Comparison of ENCODE assay signal across 24 cellular contexts in the genomic region with DNA sequence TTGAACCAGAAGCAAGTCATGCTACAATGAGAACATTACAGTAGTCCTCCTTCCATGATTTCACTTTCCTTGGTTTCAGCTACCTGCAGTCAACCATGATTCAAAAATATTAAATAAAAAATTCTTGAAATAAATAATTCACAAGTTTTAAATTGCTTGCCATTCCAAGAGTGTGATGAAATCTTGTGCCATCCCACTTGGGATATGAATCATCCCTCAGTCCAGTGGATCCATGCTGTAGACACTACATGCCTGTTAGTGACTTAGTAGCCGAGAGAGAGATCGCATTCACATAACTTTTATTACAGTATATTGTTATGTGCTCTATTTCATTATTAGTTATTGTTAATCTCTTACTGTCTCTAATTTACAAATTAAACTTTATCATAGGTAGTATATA. TPM values are rescaled to one million over a fixed set of nuclear protein-coding genes. Genes with fewer than 3 reads are reported as not detected.
DNase-seq lines count a peak whose midpoint lies in the region; ATAC-seq and TF ChIP-seq lines count a peak whose summit lies in the region.
"Had no signal": no experiment of that assay in that cellular context is flagged by ENCODE, and none has a peak within 500 bp of the region (broad histone marks: within the 10 kb centered on the region; RNA-seq: fewer than 3 reads in every experiment).

No MANE protein-coding gene starts in this region.

- no peak overlapping the region; the same call in 1 of the 2 replicates for H3K4me3 Mint-ChIP-seq in HFFc6
- H3K4me3 Mint-ChIP-seq: H9, immature natural killer cell had no signal

- no peak overlapping the region for H3K27ac ChIP-seq in foreskin keratinocyte
- H3K27ac ChIP-seq: neutrophil, tibial nerve had no signal

- H3K27ac Mint-ChIP-seq in HFFc6: peak overlapping the region; percentile 42
- H3K27ac Mint-ChIP-seq: H9, immature natural killer cell had no signal

- no peaks in the 10 kb centered on the region for H3K27me3 ChIP-seq in foreskin keratinocyte
- H3K27me3 ChIP-seq: neutrophil, tibial nerve had no signal

- no peaks in the 10 kb centered on the region for H3K36me3 Mint-ChIP-seq in HFFc6 (ENCODE audit: low read depth)
- H3K36me3 Mint-ChIP-seq: immature natural killer cell had no signal

- peaks cover 39% of the 10 kb centered on the region for H3K4me1 Mint-ChIP-seq in HFFc6 (ENCODE audit: low read depth)
- H3K4me1 Mint-ChIP-seq: H9, immature natural killer cell had no signal

- no peaks in the 10 kb centered on the region for H3K9me3 Mint-ChIP-seq in HFFc6
- H3K9me3 Mint-ChIP-seq: H9, immature natural killer cell had no signal

- H3K4me1 ChIP-seq in foreskin keratinocyte: peaks cover 18% of the 10 kb centered on the region

- H3K27me3 Mint-ChIP-seq in HFFc6 (ENCODE audit: insufficient read depth): no peaks in the 10 kb centered on the region

- ATAC-seq in foreskin keratinocyte (peak; percentile 55), GM21723 (IDR thresholded peaks at IDR 0.05; ENCODE audit: unreplicated experiment) (no peak), HG02571 (IDR thresholded peaks at IDR 0.05; ENCODE audit: unreplicated experiment) (no peak)
- ATAC-seq: GM12878, HepG2, sciatic nerve had no signal

- TF ChIP-seq CTCF in HFFc6 (IDR thresholded peaks at IDR 0.05) (no peak), foreskin keratinocyte (conservative IDR thresholded peaks at IDR 0.05) (no peak)

- DNase-seq in A172 (ENCODE audit: low spot score) (peak; percentile 56), HFFc6 (peak; percentile 37), amniotic epithelial cell (ENCODE audit: low read depth) (peak; percentile 66), foreskin keratinocyte (peak in 1 of 2 donors; percentile 67), NCI-H146 treated with DMSO at 0.1 percent for 48 hours (lab: John Stamatoyannopoulos, UW; ENCODE audit: unreplicated experiment) (no peak)
- DNase-seq in activated CD4-positive, CD25-positive, alpha-beta regulatory T cell treated with anti-CD3 and anti-CD28 coated beads, Interleukin-2, amount 50 U/mL, for 72 hours: no peak
- DNase-seq: activated CD4-positive, alpha-beta T cell treated with anti-CD3 and anti-CD28 coated beads for 1 hour; activated gamma-delta T cell treated with Interleukin-2 at 50 U/mL for 16 hours; caudate nucleus; effector CD8-positive, alpha-beta T cell; H9; immature natural killer cell; midbrain; NCI-H82; stimulated activated CD4-positive, alpha-beta T cell treated with anti-CD3 and anti-CD28 coated beads, Interleukin-4, amount 100 ng/mL, for 4 hours had no signal

RNA-seq across cellular contexts. Expression of gene HOATZ, which starts 6.0 kb away (rescaled TPM):
- total RNA-seq in A172 (2014; rRNA removed; shearing (Covaris generic)): not detected in 2 replicates
- total RNA-seq in HFFc6 (2021; fragmentation: NEBNext Ultra II Directional; extraction: Animal tissue kit (Norgen Biotek cat#: 25700)): not detected
- total RNA-seq in foreskin keratinocyte: not detected in 2 replicates
- polyA plus RNA-seq in foreskin keratinocyte: not detected in 2 replicates
- total RNA-seq: H9; HepG2; sciatic nerve; T-helper 2 cell treated with Interferon-gamma antibody and Interleukin-4, amounts not matched to agents 100 ng/mL and 5 ng/mL, for 36 hours; tibial nerve had no signal
- polyA plus RNA-seq: GM12878, HepG2, immature natural killer cell had no signal

RNA-seq across cellular contexts. Expression of gene BTG4, which starts 8.4 kb away (rescaled TPM):
- 0.12 and 0.50 TPM in 2 replicates for total RNA-seq in A172 (2014; rRNA removed; shearing (Covaris generic))
- not detected for total RNA-seq in HFFc6 (2021; fragmentation: NEBNext Ultra II Directional; extraction: Animal tissue kit (Norgen Biotek cat#: 25700))
- total RNA-seq in foreskin keratinocyte: 0.14 and 0.24 TPM in 2 replicates
- 0.10 TPM in 1 of 2 replicates, not detected in the other for polyA plus RNA-seq in foreskin keratinocyte
- total RNA-seq: GM12878; H9; HepG2; sciatic nerve; T-helper 2 cell treated with Interferon-gamma antibody and Interleukin-4, amounts not matched to agents 100 ng/mL and 5 ng/mL, for 36 hours; tibial nerve had no signal
- polyA plus RNA-seq: AG04450, HepG2, immature natural killer cell had no signal

RNA-seq across cellular contexts. Expression of gene LAYN, which starts 20.0 kb away (rescaled TPM):
- 150 and 160 TPM in 2 replicates for total RNA-seq in A172 (2014; rRNA removed; shearing (Covaris generic))
- total RNA-seq in HFFc6 (2021; fragmentation: NEBNext Ultra II Directional; extraction: Animal tissue kit (Norgen Biotek cat#: 25700)): 100 to 1,000 TPM in 5 of 6 experiments, 10 to 100 TPM in 1; 79.1 to 148 (median 132) TPM
- total RNA-seq in foreskin keratinocyte: 8.1 TPM in 2 replicates
- 6.8 and 7.0 TPM in 2 replicates for polyA plus RNA-seq in foreskin keratinocyte
- total RNA-seq: GM12878, HepG2 had no signal

Comparison
In these comparisons a context has a peak if more than half of its experiments do, and no peak if none do; other contexts are left out.
1. DNase-seq: peak in A172 (single experiment), HFFc6 (single experiment) and amniotic epithelial cell (single experiment); none in NCI-H146 treated with DMSO at 0.1 percent for 48 hours (single experiment) and activated CD4-positive, CD25-positive, alpha-beta regulatory T cell treated with anti-CD3 and anti-CD28 coated beads, Interleukin-2, amount 50 U/mL, for 72 hours (single experiment).